In the genomic region with DNA sequence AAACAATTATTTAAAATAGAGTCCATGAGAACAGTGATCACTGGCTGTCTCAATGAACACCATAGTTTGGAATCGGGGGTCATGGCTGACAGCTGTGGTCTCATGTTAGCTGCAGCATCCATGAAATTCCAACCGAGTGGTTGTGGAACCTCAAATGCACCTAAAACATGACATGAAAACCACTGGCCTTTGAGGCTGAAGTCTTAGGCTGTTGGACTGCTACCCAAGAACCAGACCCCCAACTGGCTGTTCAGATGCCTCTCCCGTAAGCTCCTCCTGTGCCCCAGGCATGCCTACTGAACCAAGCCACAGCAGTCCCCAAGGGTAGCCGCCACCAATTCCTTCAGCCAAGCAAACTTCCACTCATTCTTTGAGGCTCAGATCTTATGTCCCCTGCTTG, we compare ENCODE assay signal across 35 cellular contexts.
"Had no signal": no experiment of that assay in that cellular context is flagged by ENCODE, and none has a peak within 500 bp of the region (broad histone marks: within the 10 kb centered on the region; RNA-seq: fewer than 3 reads in every experiment).

No MANE protein-coding gene starts in this region.

- H3K36me3 Mint-ChIP-seq: activated CD4-positive, alpha-beta memory T cell treated with anti-CD3 and anti-CD28 coated beads for 36 hours; activated naive CD4-positive, alpha-beta T cell treated with anti-CD3 and anti-CD28 coated beads, Interleukin-2, amount 50 U/mL, for 72 hours; activated naive CD8-positive, alpha-beta T cell treated with anti-CD3 and anti-CD28 coated beads, Interleukin-2, amount 10 ng/mL, durations not matched to agents 7 days and 5 days had no signal

- H3K27ac Mint-ChIP-seq: activated B cell treated with CpG ODN at 0.5 μM for 24 hours; activated CD4-positive, alpha-beta memory T cell treated with anti-CD3 and anti-CD28 coated beads for 36 hours; activated CD4-positive, alpha-beta T cell treated with anti-CD3 and anti-CD28 coated beads, Interleukin-2, amount 10 ng/mL, durations not matched to agents 24 days and 14 days; activated CD8-positive, alpha-beta T cell treated with anti-CD3 and anti-CD28 coated beads for 36 hours; activated naive CD4-positive, alpha-beta T cell treated with anti-CD3 and anti-CD28 coated beads for 36 hours; activated T-cell treated with anti-CD3 and anti-CD28 coated beads, Interleukin-2, amount 50 U/mL, for 72 hours; activated T-helper 1 cell treated with anti-CD3 and anti-CD28 coated beads, Interleukin-12 subunit alpha, Interleukin-12 subunit beta, Interleukin-2, Interleukin-4 antibody, amounts not matched to agents 30 ng/mL and 10 ng/mL and 1 ng/mL, durations not matched to agents 14 hours and 24 hours and 36 hours; activated T-helper 17 cell treated with anti-CD3 and anti-CD28 coated beads, Interleukin-2, amount 50 U/mL, for 72 hours; T-helper 1 cell treated with Interleukin-12 subunit alpha and Interleukin-12 subunit beta and Interleukin-4 antibody, amounts not matched to agents 30 μg/mL and 1 μg/mL, for 36 hours had no signal

- H3K4me3 ChIP-seq: adrenal gland, body of pancreas, breast epithelium had no signal

- H3K4me3 Mint-ChIP-seq: activated B cell treated with CpG ODN at 0.5 μM for 24 hours; activated CD4-positive, alpha-beta memory T cell treated with anti-CD3 and anti-CD28 coated beads for 36 hours; activated CD4-positive, alpha-beta T cell treated with anti-CD3 and anti-CD28 coated beads, Interleukin-2, amount 10 ng/mL, durations not matched to agents 24 days and 14 days; activated CD8-positive, alpha-beta T cell treated with anti-CD3 and anti-CD28 coated beads for 36 hours; activated naive CD4-positive, alpha-beta T cell treated with anti-CD3 and anti-CD28 coated beads for 36 hours; activated T-cell treated with anti-CD3 and anti-CD28 coated beads, Interleukin-2, amount 50 U/mL, for 4 hours; activated T-cell treated with anti-CD3 and anti-CD28 coated beads, Interleukin-2, amount 50 U/mL, for 72 hours; activated T-helper 1 cell treated with anti-CD3 and anti-CD28 coated beads, Interleukin-12 subunit alpha, Interleukin-12 subunit beta, Interleukin-2, Interleukin-4 antibody, amounts not matched to agents 30 ng/mL and 10 ng/mL and 1 ng/mL, durations not matched to agents 14 hours and 24 hours and 36 hours; activated T-helper 17 cell treated with anti-CD3 and anti-CD28 coated beads, Interleukin-2, amount 50 U/mL, for 72 hours; T-helper 1 cell treated with Interleukin-12 subunit alpha and Interleukin-12 subunit beta and Interleukin-4 antibody, amounts not matched to agents 30 μg/mL and 1 μg/mL, for 36 hours; T-helper 2 cell treated with Interferon-gamma antibody and Interleukin-4, amounts not matched to agents 5 μg/mL and 100 μg/mL, for 36 hours had no signal

- ATAC-seq: activated CD8-positive, alpha-beta T cell treated with anti-CD3 and anti-CD28 coated beads for 36 hours; activated naive CD4-positive, alpha-beta T cell treated with anti-CD3 and anti-CD28 coated beads, Interleukin-2, amount 50 U/mL, for 72 hours; activated T-cell treated with anti-CD3 and anti-CD28 coated beads, Interleukin-2, amount 50 U/mL, for 4 hours; activated T-cell treated with anti-CD3 and anti-CD28 coated beads, Interleukin-2, amount 50 U/mL, for 72 hours; activated T-helper 17 cell treated with anti-CD3 and anti-CD28 coated beads, Interleukin-2, amount 50 U/mL, for 72 hours; body of pancreas had no signal

- H3K27me3 Mint-ChIP-seq: activated B cell treated with CpG ODN at 0.5 μM for 24 hours; activated CD4-positive, alpha-beta memory T cell treated with anti-CD3 and anti-CD28 coated beads for 36 hours; activated CD8-positive, alpha-beta T cell treated with anti-CD3 and anti-CD28 coated beads for 36 hours; activated T-helper 17 cell treated with anti-CD3 and anti-CD28 coated beads, Interleukin-2, amount 50 U/mL, for 72 hours had no signal

- H3K4me1 ChIP-seq: adrenal gland, body of pancreas, breast epithelium had no signal

- DNase-seq: activated B cell treated with CpG ODN at 0.5 μM for 24 hours; activated CD4-positive, alpha-beta memory T cell treated with anti-CD3 and anti-CD28 coated beads for 36 hours; activated CD4-positive, alpha-beta T cell treated with anti-CD3 and anti-CD28 coated beads for 4 hours; activated CD4-positive, alpha-beta T cell treated with anti-CD3 and anti-CD28 coated beads, Interleukin-2, amount 50 U/mL, for 1 hour; activated CD4-positive, alpha-beta T cell treated with anti-CD3 and anti-CD28 coated beads, Interleukin-2, amount 50 U/mL, for 4 hours; activated CD4-positive, CD25-positive, alpha-beta regulatory T cell treated with anti-CD3 and anti-CD28 coated beads, Interleukin-2, amount 50 U/mL, for 72 hours; activated CD8-positive, alpha-beta memory T cell treated with anti-CD3 and anti-CD28 coated beads, Interleukin-2, amount 50 U/mL, for 4 hours; activated CD8-positive, alpha-beta T cell treated with anti-CD3 and anti-CD28 coated beads for 36 hours; activated effector memory CD4-positive, alpha-beta T cell treated with anti-CD3 and anti-CD28 coated beads, Interleukin-2, amount 50 U/mL, for 16 hours; activated gamma-delta T cell treated with Interleukin-2 at 50 U/mL for 16 hours; activated naive CD4-positive, alpha-beta T cell; activated naive CD4-positive, alpha-beta T cell treated with anti-CD3 and anti-CD28 coated beads for 36 hours; activated naive CD4-positive, alpha-beta T cell treated with anti-CD3 and anti-CD28 coated beads, Interleukin-2, amount 50 U/mL, for 16 hours; activated naive CD8-positive, alpha-beta T cell treated with anti-CD3 and anti-CD28 coated beads, Interleukin-2, amount 10 ng/mL, durations not matched to agents 7 days and 5 days; activated T-cell treated with anti-CD3 and anti-CD28 coated beads for 4 hours; activated T-cell treated with anti-CD3 and anti-CD28 coated beads, Interleukin-2, amount 50 U/mL, for 1 hour; activated T-cell treated with anti-CD3 and anti-CD28 coated beads, Interleukin-2, amount 50 U/mL, for 4 hours; activated T-cell treated with anti-CD3 and anti-CD28 coated beads, Interleukin-2, amount 50 U/mL, for 72 hours; adrenal gland; amniotic stem cell; aorta; body of pancreas; brain microvascular endothelial cell; central memory CD4-positive, alpha-beta T cell; T-helper 1 cell; T-helper 2 cell; T-helper 9 cell had no signal

- H3K27me3 ChIP-seq: adrenal gland, body of pancreas, brain microvascular endothelial cell, breast epithelium had no signal

- H3K27ac ChIP-seq: adrenal gland, body of pancreas, brain microvascular endothelial cell, breast epithelium, VCaP had no signal

- H3K9me3 ChIP-seq: adrenal gland, body of pancreas, breast epithelium had no signal

- H3K36me3 ChIP-seq: adrenal gland, brain microvascular endothelial cell, breast epithelium had no signal

- H3K9me3 Mint-ChIP-seq: activated B cell treated with CpG ODN at 0.5 μM for 24 hours; activated CD4-positive, alpha-beta memory T cell treated with anti-CD3 and anti-CD28 coated beads for 36 hours; activated CD4-positive, alpha-beta T cell treated with anti-CD3 and anti-CD28 coated beads, Interleukin-2, amount 10 ng/mL, durations not matched to agents 24 days and 14 days; activated CD8-positive, alpha-beta T cell treated with anti-CD3 and anti-CD28 coated beads for 36 hours; activated naive CD4-positive, alpha-beta T cell treated with anti-CD3 and anti-CD28 coated beads for 36 hours; activated naive CD4-positive, alpha-beta T cell treated with anti-CD3 and anti-CD28 coated beads, Interleukin-2, amount 50 U/mL, for 72 hours; activated naive CD8-positive, alpha-beta T cell treated with anti-CD3 and anti-CD28 coated beads, Interleukin-2, amount 10 ng/mL, durations not matched to agents 7 days and 5 days; activated T-cell treated with anti-CD3 and anti-CD28 coated beads, Interleukin-2, amount 50 U/mL, for 4 hours; activated T-cell treated with anti-CD3 and anti-CD28 coated beads, Interleukin-2, amount 50 U/mL, for 72 hours; activated T-helper 1 cell treated with anti-CD3 and anti-CD28 coated beads, Interleukin-12 subunit alpha, Interleukin-12 subunit beta, Interleukin-2, Interleukin-4 antibody, amounts not matched to agents 30 ng/mL and 10 ng/mL and 1 ng/mL, durations not matched to agents 14 hours and 24 hours and 36 hours; activated T-helper 17 cell treated with anti-CD3 and anti-CD28 coated beads, Interleukin-2, amount 50 U/mL, for 72 hours; T-helper 1 cell treated with Interleukin-12 subunit alpha and Interleukin-12 subunit beta and Interleukin-4 antibody, amounts not matched to agents 30 μg/mL and 1 μg/mL, for 36 hours; T-helper 2 cell treated with Interferon-gamma antibody and Interleukin-4, amounts not matched to agents 5 μg/mL and 100 μg/mL, for 36 hours had no signal
